ENCODE assay signal across 8 cellular contexts in genomic region chr17:5438716-5439445, GRCh38. TPM values are rescaled to one million over a fixed set of nuclear protein-coding genes. Genes with fewer than 3 reads are reported as not detected.
DNase-seq lines count a peak whose midpoint lies in the region; ATAC-seq lines count a peak whose summit lies in the region.

Gene C1QBP (minus strand): TSS chr17:5439155. CDS start chr17:5439073, 82 bp downstream.

- peak; percentile 84 for DNase-seq in DMS114 treated with DMSO at 0.1 percent for 48 hours (lab: John Stamatoyannopoulos, UW; ENCODE audit: unreplicated experiment)
- peak; percentile 77 for DNase-seq in HuH-7.5 (ENCODE audit: low spot score)
- DNase-seq in OCI-M1 (lab: John Stamatoyannopoulos, UW) = peak; percentile 99
- DNase-seq in activated T-cell treated with anti-CD3 and anti-CD28 coated beads for 24 hours (ENCODE audit: low read depth) = peak; percentile 87
- DNase-seq in epithelial cell of prostate (ENCODE audit: low read depth, low spot score) = peak; percentile 50
- DNase-seq in mucosa of gallbladder (ENCODE audit: low spot score) = peak; percentile 96
- peak; percentile 78 to 85 for DNase-seq in stimulated activated CD8-positive, alpha-beta memory T cell treated with anti-CD3 and anti-CD28 coated beads, Interleukin-4, amount 100 ng/mL, for 4 hours (ENCODE audit: low read depth in 2 of 2, low spot score in 1 of 2)

- peak within 1 kb of the TSS; percentile 73 for H3K27ac ChIP-seq in epithelial cell of prostate

- ATAC-seq in GM21447 (IDR thresholded peaks at IDR 0.05; ENCODE audit: unreplicated experiment) = peak; percentile 78

RNA-seq across cellular contexts. Expression of gene C1QBP, which starts in this region (rescaled TPM):
- 78.0 TPM for total RNA-seq in mucosa of gallbladder

Comparison
In these comparisons a context has a peak if more than half of its experiments do, and no peak if none do; other contexts are left out.
1. Peak in every context shown above with its lines: DNase-seq, ATAC-seq and H3K27ac ChIP-seq.